Comparison of ENCODE assay signal across 10 cellular contexts in the genomic region with DNA sequence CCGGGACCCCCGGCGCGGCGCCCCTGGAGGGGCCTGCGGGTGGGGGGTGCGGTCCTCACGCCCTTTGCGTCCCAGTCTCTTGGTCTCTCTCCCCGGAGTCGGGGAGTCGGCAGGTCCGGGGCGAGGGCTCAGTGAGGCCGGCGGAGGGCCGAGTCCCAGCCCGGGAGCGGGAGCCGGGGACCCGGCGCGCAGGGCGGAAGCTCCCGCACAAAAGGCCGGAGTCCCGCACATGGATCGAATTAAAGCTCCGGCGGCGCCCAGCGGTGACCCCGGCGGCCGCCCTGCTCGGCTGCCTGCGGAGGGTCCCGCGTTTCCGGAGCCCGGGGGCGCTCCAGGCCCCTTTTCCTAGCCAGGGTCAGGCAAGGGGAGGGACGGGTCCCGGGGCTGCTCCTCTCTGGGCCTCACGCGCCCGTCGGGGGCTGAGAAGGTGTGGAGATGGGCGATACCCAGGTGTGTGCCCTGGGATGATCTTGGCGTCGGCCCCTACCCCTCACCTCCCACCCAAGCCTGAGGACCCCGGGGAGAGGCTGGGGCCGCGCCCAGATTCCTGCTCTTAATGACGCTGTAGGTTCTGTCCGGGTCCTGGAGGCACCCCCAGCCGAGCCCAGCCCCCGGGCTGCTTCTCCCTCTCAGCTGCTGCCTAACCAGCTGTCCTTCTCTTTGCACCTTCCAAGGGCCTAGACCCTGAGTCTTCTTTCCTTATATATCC. TPM values are rescaled to one million over a fixed set of nuclear protein-coding genes. Genes with fewer than 3 reads are reported as not detected.
A peak's percentile ranks its signal among the peaks of the same experiment; 100 is the strongest.
DNase-seq lines count a peak whose midpoint lies in the region; ATAC-seq and TF ChIP-seq lines count a peak whose summit lies in the region.
"Had no signal": no experiment of that assay in that cellular context is flagged by ENCODE, and none has a peak within 500 bp of the region (broad histone marks: within the 10 kb centered on the region; RNA-seq: fewer than 3 reads in every experiment).

No MANE protein-coding gene starts in this region.

- TF ChIP-seq POLR2A in upper lobe of left lung (IDR thresholded peaks at IDR 0.05): peak in 1 of 4 donors; percentile 8

- H3K4me1 ChIP-seq in lower lobe of right lung: peaks cover 37% of the 10 kb centered on the region
- H3K4me1 ChIP-seq in upper lobe of left lung: peaks cover 16 to 40% (median 37%) of the 10 kb centered on the region in 4 donors

- no peaks in the 10 kb centered on the region for H3K36me3 Mint-ChIP-seq in activated CD8-positive, alpha-beta memory T cell treated with anti-CD3 and anti-CD28 coated beads, Interleukin-2, amount 10 ng/mL, durations not matched to agents 7 days and 5 days

- peak overlapping the region in 23 of 59 donors; percentile 5 to 76 (median 48) for H3K27ac ChIP-seq in dorsolateral prefrontal cortex
- peak overlapping the region; percentile 76 for H3K27ac ChIP-seq in lower lobe of right lung
- H3K27ac ChIP-seq in upper lobe of left lung: peak overlapping the region; percentile 74 to 85 (median 76)

- no peak for TF ChIP-seq EP300 in upper lobe of left lung (IDR thresholded peaks at IDR 0.05)

- H3K36me3 ChIP-seq in lower lobe of right lung: no peaks in the 10 kb centered on the region
- no peaks in the 10 kb centered on the region for H3K36me3 ChIP-seq in upper lobe of left lung

- peak; percentile 24 for ATAC-seq in activated CD8-positive, alpha-beta memory T cell treated with anti-CD3 and anti-CD28 coated beads, Interleukin-2, amount 10 ng/mL, durations not matched to agents 7 days and 5 days
- ATAC-seq in lower lobe of right lung: peak; percentile 32 to 42
- peak in 1 of 2 donors; percentile 57 for ATAC-seq in upper lobe of left lung (ENCODE audit: low FRiP score in 2 of 2)
- no peak for ATAC-seq in HG03025 (IDR thresholded peaks at IDR 0.05; ENCODE audit: low FRiP score, unreplicated experiment)

- DNase-seq in activated CD8-positive, alpha-beta memory T cell treated with anti-CD3 and anti-CD28 coated beads, Interleukin-2, amount 10 ng/mL, durations not matched to agents 7 days and 5 days: no peak
- DNase-seq in activated CD8-positive, alpha-beta memory T cell treated with anti-CD3 and anti-CD28 coated beads for 24 hours: no peak
- DNase-seq in dorsolateral prefrontal cortex: no peak
- no peak for DNase-seq in lower lobe of right lung
- peak in 1 of 2 donors; percentile 84 for DNase-seq in upper lobe of left lung
- DNase-seq in SKM-1 (lab: John Stamatoyannopoulos, UW; ENCODE audit: unreplicated experiment): no peak
- no peak for DNase-seq in cortex of kidney (lab: John Stamatoyannopoulos, UW)
- DNase-seq: activated gamma-delta T cell treated with Interleukin-2 at 50 U/mL for 16 hours, Caco-2 had no signal

- H3K27ac Mint-ChIP-seq in activated CD8-positive, alpha-beta memory T cell treated with anti-CD3 and anti-CD28 coated beads, Interleukin-2, amount 10 ng/mL, durations not matched to agents 7 days and 5 days: no peak overlapping the region

- CTCF ChIA-PET in activated CD8-positive, alpha-beta memory T cell treated with anti-CD3 and anti-CD28 coated beads, Interleukin-2, amount 10 ng/mL, durations not matched to agents 7 days and 5 days (lab: Charles Lee): no interaction called here

- no peak for TF ChIP-seq CTCF in dorsolateral prefrontal cortex (IDR thresholded peaks at IDR 0.05 in 54 of 56, conservative IDR thresholded peaks at IDR 0.05 in 2 of 56; ENCODE audit: low read depth in 1 of 56, partially characterized antibody in 56 of 56)
- no peak for TF ChIP-seq CTCF in lower lobe of right lung (IDR thresholded peaks at IDR 0.05)
- no peak for TF ChIP-seq CTCF in upper lobe of left lung (IDR thresholded peaks at IDR 0.05)

- H3K4me3 Mint-ChIP-seq in activated CD8-positive, alpha-beta memory T cell treated with anti-CD3 and anti-CD28 coated beads, Interleukin-2, amount 10 ng/mL, durations not matched to agents 7 days and 5 days: no peak overlapping the region

- H3K9me3 Mint-ChIP-seq in activated CD8-positive, alpha-beta memory T cell treated with anti-CD3 and anti-CD28 coated beads, Interleukin-2, amount 10 ng/mL, durations not matched to agents 7 days and 5 days (ENCODE audit: low read depth): no peaks in the 10 kb centered on the region

- H3K4me3 ChIP-seq in dorsolateral prefrontal cortex (peak overlapping the region; percentile 22 to 67 (median 52)), lower lobe of right lung (peak overlapping the region; percentile 61), upper lobe of left lung (peak overlapping the region; percentile 46 to 82 (median 60))

- 13 to 14% methylated on average over 2 to 8 of the region's 58 CpGs for WGBS in upper lobe of left lung, 2 donors

- intact Hi-C loops in dorsolateral prefrontal cortex (cut with DNase I): no loop called here
- intact Hi-C loops in lower lobe of right lung (cut with DNase I): no loop called here

- H3K27me3 ChIP-seq in dorsolateral prefrontal cortex (peaks cover 0 to 36% (median 15%) of the 10 kb centered on the region in 45 donors), lower lobe of right lung (ENCODE audit: low read depth) (peaks cover 30% of the 10 kb centered on the region), upper lobe of left lung (peaks cover 0 to 22% (median 16%) of the 10 kb centered on the region in 4 donors)

- H3K4me1 Mint-ChIP-seq in activated CD8-positive, alpha-beta memory T cell treated with anti-CD3 and anti-CD28 coated beads, Interleukin-2, amount 10 ng/mL, durations not matched to agents 7 days and 5 days: peaks cover 8% of the 10 kb centered on the region

- H3K27me3 Mint-ChIP-seq in activated CD8-positive, alpha-beta memory T cell treated with anti-CD3 and anti-CD28 coated beads, Interleukin-2, amount 10 ng/mL, durations not matched to agents 7 days and 5 days: peaks cover 60% of the 10 kb centered on the region

- H3K9me3 ChIP-seq in lower lobe of right lung: no peaks in the 10 kb centered on the region
- H3K9me3 ChIP-seq in upper lobe of left lung: no peaks in the 10 kb centered on the region
- H3K9me3 ChIP-seq: Caco-2 had no signal

RNA-seq across cellular contexts. Expression of a gene that starts 0.5 kb away (rescaled TPM):
- not detected for total RNA-seq in activated CD8-positive, alpha-beta memory T cell treated with anti-CD3 and anti-CD28 coated beads, Interleukin-2, amount 10 ng/mL, durations not matched to agents 7 days and 5 days
- total RNA-seq in dorsolateral prefrontal cortex (10 to 100 TPM in 7 of 120 experiments, 1 to 10 TPM in 112, under 1 TPM in 1; 0.87 to 31.6 (median 3.9) TPM), lower lobe of right lung (20.1 TPM), upper lobe of left lung (10 to 100 TPM; 11.2 to 51.3 (median 35.1) TPM)

RNA-seq across cellular contexts. Expression of a gene that starts 16.8 kb away (rescaled TPM):
- not detected for total RNA-seq in activated CD8-positive, alpha-beta memory T cell treated with anti-CD3 and anti-CD28 coated beads, Interleukin-2, amount 10 ng/mL, durations not matched to agents 7 days and 5 days
- not detected for total RNA-seq in dorsolateral prefrontal cortex
- not detected for total RNA-seq in lower lobe of right lung
- not detected for total RNA-seq in upper lobe of left lung

RNA-seq across cellular contexts. Expression of a gene that starts 23.0 kb away (rescaled TPM):
- total RNA-seq in activated CD8-positive, alpha-beta memory T cell treated with anti-CD3 and anti-CD28 coated beads, Interleukin-2, amount 10 ng/mL, durations not matched to agents 7 days and 5 days: under 1 TPM; 0.82 to 0.88 TPM
- total RNA-seq in dorsolateral prefrontal cortex (10 to 100 TPM in 4 of 120 experiments, 1 to 10 TPM in 116; 1.3 to 10.3 (median 4.4) TPM), lower lobe of right lung (3.5 TPM), upper lobe of left lung (10 to 100 TPM in 1 of 6 donors, 1 to 10 TPM in 5; 1.5 to 12.1 (median 4.3) TPM)

RNA-seq across cellular contexts. Expression of a gene that starts 48.3 kb away (rescaled TPM):
- 1 to 10 TPM; 1.6 to 1.8 TPM for total RNA-seq in activated CD8-positive, alpha-beta memory T cell treated with anti-CD3 and anti-CD28 coated beads, Interleukin-2, amount 10 ng/mL, durations not matched to agents 7 days and 5 days
- total RNA-seq in dorsolateral prefrontal cortex (1 to 10 TPM in 119 of 120 experiments, under 1 TPM in 1; 0.97 to 5.3 (median 3.0) TPM), lower lobe of right lung (1.1 TPM), upper lobe of left lung (1 to 10 TPM in 5 of 6 donors, under 1 TPM in 1; 0.57 to 2.1 (median 1.1) TPM)
